In genomic region chr9:77839459-77840140, GRCh38 we compare ENCODE assay signal across 13 cellular contexts.
DNase-seq lines count a peak whose midpoint lies in the region; ATAC-seq and TF ChIP-seq lines count a peak whose summit lies in the region.
"Had no signal": no experiment of that assay in that cellular context is flagged by ENCODE, and none has a peak within 500 bp of the region (broad histone marks: within the 10 kb centered on the region; RNA-seq: fewer than 3 reads in every experiment).

No MANE protein-coding gene starts in this region.

- no peaks in the 10 kb centered on the region for H3K36me3 Mint-ChIP-seq in activated T-helper 17 cell treated with anti-CD3 and anti-CD28 coated beads, Interleukin-2, amount 50 U/mL, for 72 hours (ENCODE audit: low read depth)
- H3K36me3 Mint-ChIP-seq: stimulated activated effector memory CD8-positive, alpha-beta T cell treated with anti-CD3 and anti-CD28 coated beads, Interleukin-12 subunit alpha, Interleukin-12 subunit beta, amount 100 ng/mL, for 72 hours had no signal

- H3K4me3 ChIP-seq in osteoblast (ENCODE audit: insufficient read depth, low read length), result no peak overlapping the region
- H3K4me3 ChIP-seq: BLaER1 treated with 17β-estradiol and CSF1 and Interleukin-3, amounts not matched to agents 10 nM and 100 nM had no signal

- no peaks in the 10 kb centered on the region for H3K27me3 Mint-ChIP-seq in activated T-helper 17 cell treated with anti-CD3 and anti-CD28 coated beads, Interleukin-2, amount 50 U/mL, for 72 hours

- no peaks in the 10 kb centered on the region for H3K27me3 ChIP-seq in osteoblast (ENCODE audit: insufficient read depth, low read length)
- H3K27me3 ChIP-seq: BLaER1 treated with 17β-estradiol and CSF1 and Interleukin-3, amounts not matched to agents 10 nM and 100 nM had no signal

- H3K36me3 ChIP-seq in osteoblast (ENCODE audit: insufficient read depth, low read length), result no peaks in the 10 kb centered on the region

- peak overlapping the region; percentile 39 for H3K4me2 ChIP-seq in osteoblast (ENCODE audit: insufficient read depth, low read length)
- H3K4me2 ChIP-seq: BLaER1 treated with 17β-estradiol and CSF1 and Interleukin-3, amounts not matched to agents 10 nM and 100 nM had no signal

- H3K9me3 Mint-ChIP-seq in activated T-helper 17 cell treated with anti-CD3 and anti-CD28 coated beads, Interleukin-2, amount 50 U/mL, for 72 hours, result no peaks in the 10 kb centered on the region
- H3K9me3 Mint-ChIP-seq: stimulated activated effector memory CD8-positive, alpha-beta T cell treated with anti-CD3 and anti-CD28 coated beads, Interleukin-12 subunit alpha, Interleukin-12 subunit beta, amount 100 ng/mL, for 72 hours had no signal

- no peak for TF ChIP-seq CTCF in osteoblast (IDR thresholded peaks at IDR 0.05; ENCODE audit: extremely low read depth, low read depth, low read length)

- DNase-seq in AG20443 (ENCODE audit: low spot score) (peak; percentile 47), SK-MEL-5 (ENCODE audit: low read depth, low spot score) (peak; percentile 25), fibroblast of gingiva (ENCODE audit: low read depth) (peak; percentile 79), osteoblast (ENCODE audit: insufficient read length, low spot score, missing footprints) (peak; percentile 67), ecto neural progenitor cell (ENCODE audit: low spot score) (no peak), Ammon's horn (ENCODE audit: low spot score) (no peak)
- DNase-seq: cortex of kidney, NCI-H2227 treated with DMSO at 0.1 percent for 48 hours, SIG-M5 had no signal

- H3K4me3 Mint-ChIP-seq in activated T-helper 17 cell treated with anti-CD3 and anti-CD28 coated beads, Interleukin-2, amount 50 U/mL, for 72 hours, result no peak overlapping the region
- H3K4me3 Mint-ChIP-seq: stimulated activated effector memory CD8-positive, alpha-beta T cell treated with anti-CD3 and anti-CD28 coated beads, Interleukin-12 subunit alpha, Interleukin-12 subunit beta, amount 100 ng/mL, for 72 hours had no signal

- in situ Hi-C loops in SK-MEL-5 (cut with HindIII; ENCODE audit: low pct_unique_long_range_greater_than_20kb, low sequenced_read_pairs), result no loop called here

- no peak overlapping the region for H2AFZ ChIP-seq in osteoblast (ENCODE audit: low read length)

- no peaks in the 10 kb centered on the region for H3K9me3 ChIP-seq in osteoblast (ENCODE audit: low read depth, low read length)
- H3K9me3 ChIP-seq: BLaER1 treated with 17β-estradiol and CSF1 and Interleukin-3, amounts not matched to agents 10 nM and 100 nM had no signal

- peak overlapping the region; percentile 81 for H3K27ac ChIP-seq in osteoblast (ENCODE audit: low read depth, low read length)
- H3K27ac ChIP-seq: BLaER1 treated with 17β-estradiol and CSF1 and Interleukin-3, amounts not matched to agents 10 nM and 100 nM had no signal

- H3K4me1 ChIP-seq in osteoblast (ENCODE audit: insufficient read depth, low read length), result peaks cover 29% of the 10 kb centered on the region

- no peak overlapping the region for H3K27ac Mint-ChIP-seq in activated T-helper 17 cell treated with anti-CD3 and anti-CD28 coated beads, Interleukin-2, amount 50 U/mL, for 72 hours
- H3K27ac Mint-ChIP-seq: stimulated activated effector memory CD8-positive, alpha-beta T cell treated with anti-CD3 and anti-CD28 coated beads, Interleukin-12 subunit alpha, Interleukin-12 subunit beta, amount 100 ng/mL, for 72 hours had no signal

- peaks cover 2% of the 10 kb centered on the region for H4K20me1 ChIP-seq in osteoblast (ENCODE audit: insufficient read depth, low read length)

- peaks cover 44% of the 10 kb centered on the region for H3K79me2 ChIP-seq in osteoblast (ENCODE audit: insufficient read depth, low read length)

- no peak for ATAC-seq in activated T-helper 17 cell treated with anti-CD3 and anti-CD28 coated beads, Interleukin-2, amount 50 U/mL, for 72 hours (replicated peaks)
- no peak for ATAC-seq in GM18870 (IDR thresholded peaks at IDR 0.05; ENCODE audit: unreplicated experiment)
- ATAC-seq: stimulated activated effector memory CD8-positive, alpha-beta T cell treated with anti-CD3 and anti-CD28 coated beads, Interleukin-12 subunit alpha, Interleukin-12 subunit beta, amount 100 ng/mL, for 72 hours had no signal

- H3K4me1 Mint-ChIP-seq in activated T-helper 17 cell treated with anti-CD3 and anti-CD28 coated beads, Interleukin-2, amount 50 U/mL, for 72 hours, result peaks cover 4% of the 10 kb centered on the region
- H3K4me1 Mint-ChIP-seq: stimulated activated effector memory CD8-positive, alpha-beta T cell treated with anti-CD3 and anti-CD28 coated beads, Interleukin-12 subunit alpha, Interleukin-12 subunit beta, amount 100 ng/mL, for 72 hours had no signal

Comparison
In these comparisons a context has a peak if more than half of its experiments do, and no peak if none do; other contexts are left out.
1. DNase-seq: peak in AG20443 (single experiment), SK-MEL-5 (single experiment), fibroblast of gingiva (single experiment) and osteoblast (single experiment); none in ecto neural progenitor cell (single experiment) and Ammon's horn (single experiment).